9 cellular contexts compared by ENCODE assay signal in the genomic region with DNA sequence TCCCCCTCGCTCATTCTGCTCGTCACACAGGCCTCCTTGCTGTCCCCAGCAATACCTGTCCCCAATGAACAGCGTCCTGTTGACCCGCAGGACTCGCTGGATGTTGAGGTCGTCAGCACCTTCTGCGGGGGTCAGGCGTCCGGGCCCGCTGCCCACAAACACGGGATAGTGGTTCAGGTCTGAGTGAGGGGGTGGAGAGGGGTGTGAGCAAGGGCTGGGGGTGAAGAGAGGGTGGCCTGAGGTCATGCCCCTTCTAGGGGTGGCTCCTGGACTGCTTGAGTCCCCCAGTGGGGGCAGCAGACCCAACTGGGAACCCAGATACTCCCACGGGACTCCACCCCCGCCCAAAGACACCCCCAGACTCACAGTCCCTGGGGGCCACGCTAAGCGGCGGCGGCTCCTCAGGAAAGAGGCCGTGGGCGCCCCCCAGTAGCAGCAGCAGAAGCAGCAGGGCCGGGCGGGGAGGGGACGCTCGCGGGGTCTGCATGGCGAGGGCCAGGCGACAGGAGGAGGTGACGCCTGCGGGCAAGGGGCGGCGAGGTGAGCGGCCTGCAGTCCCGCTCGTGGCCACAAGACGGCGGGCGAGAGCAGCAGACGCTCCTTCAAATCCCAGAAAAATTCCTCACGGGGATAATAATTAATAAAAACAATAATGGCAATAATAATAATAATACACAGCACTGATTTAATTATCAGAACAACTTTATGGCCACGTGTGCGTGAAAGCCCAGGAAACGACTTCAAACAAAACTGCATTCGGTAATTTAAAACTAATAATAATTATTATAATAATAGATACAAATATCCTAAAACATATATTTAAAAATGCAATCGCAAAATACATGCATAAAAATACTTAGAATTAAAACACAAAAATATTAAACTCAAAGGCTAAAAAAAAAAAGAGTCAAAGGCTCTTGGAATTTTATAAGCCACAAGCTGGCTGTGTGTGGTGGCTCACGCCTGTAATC. TPM values are rescaled to one million over a fixed set of nuclear protein-coding genes. Genes with fewer than 3 reads are reported as not detected.
A peak's percentile ranks its signal among the peaks of the same experiment; 100 is the strongest.
DNase-seq lines count a peak whose midpoint lies in the region; ATAC-seq lines count a peak whose summit lies in the region.
"Had no signal": no experiment of that assay in that cellular context is flagged by ENCODE, and none has a peak within 500 bp of the region (broad histone marks: within the 10 kb centered on the region; RNA-seq: fewer than 3 reads in every experiment).

No MANE protein-coding gene starts in this region.

- H4K20me1 ChIP-seq in BLaER1 (no peaks in the 10 kb centered on the region), GM23248 (ENCODE audit: insufficient read depth) (no peaks in the 10 kb centered on the region)

- no peaks in the 10 kb centered on the region for H3K27me3 Mint-ChIP-seq in activated CD4-positive, alpha-beta memory T cell treated with anti-CD3 and anti-CD28 coated beads, Interleukin-2, amount 10 ng/mL, durations not matched to agents 7 days and 5 days

- POLR2A ChIA-PET in activated CD4-positive, alpha-beta memory T cell treated with anti-CD3 and anti-CD28 coated beads, Interleukin-2, amount 10 ng/mL, durations not matched to agents 7 days and 5 days (lab: Charles Lee): no interaction called here

- peaks cover 1% of the 10 kb centered on the region for H3K4me1 Mint-ChIP-seq in activated CD4-positive, alpha-beta memory T cell treated with anti-CD3 and anti-CD28 coated beads, Interleukin-2, amount 10 ng/mL, durations not matched to agents 7 days and 5 days

- no peaks in the 10 kb centered on the region for H3K9me3 Mint-ChIP-seq in activated CD4-positive, alpha-beta memory T cell treated with anti-CD3 and anti-CD28 coated beads, Interleukin-2, amount 10 ng/mL, durations not matched to agents 7 days and 5 days

- H3K27ac ChIP-seq in BLaER1 (no peak overlapping the region), GM23248 (no peak overlapping the region)

- no peaks in the 10 kb centered on the region for H3F3A ChIP-seq in GM23248 (ENCODE audit: insufficient read depth)

- H3K27ac Mint-ChIP-seq in activated CD4-positive, alpha-beta memory T cell treated with anti-CD3 and anti-CD28 coated beads, Interleukin-2, amount 10 ng/mL, durations not matched to agents 7 days and 5 days: no peak overlapping the region
- H3K27ac Mint-ChIP-seq: IgD-negative memory B cell had no signal

- ATAC-seq in GM21737 (IDR thresholded peaks at IDR 0.05; ENCODE audit: unreplicated experiment): no peak
- no peak for ATAC-seq in GM21447 (IDR thresholded peaks at IDR 0.05; ENCODE audit: unreplicated experiment)

- no peaks in the 10 kb centered on the region for H3K9me2 ChIP-seq in GM23248 (ENCODE audit: insufficient read depth)

- 18 to 22% methylated on average over 27 to 44 of the region's 44 CpGs for WGBS in GM23248 (ENCODE audit: low coverage in 1 of 2, low lambda C conversion rate in 2 of 2, missing lambda C conversion rate in 2 of 2), 2 experiments

- peak overlapping the region; percentile 55 for H3K4me2 ChIP-seq in BLaER1
- no peak overlapping the region for H3K4me2 ChIP-seq in GM23248 (ENCODE audit: unreplicated experiment)

- no peaks in the 10 kb centered on the region for H3K36me3 Mint-ChIP-seq in activated CD4-positive, alpha-beta memory T cell treated with anti-CD3 and anti-CD28 coated beads, Interleukin-2, amount 10 ng/mL, durations not matched to agents 7 days and 5 days (ENCODE audit: low read depth)
- H3K36me3 Mint-ChIP-seq: IgD-negative memory B cell had no signal

- DNase-seq in GM23248: peak; percentile 45
- peak; percentile 36 for DNase-seq in activated CD4-positive, alpha-beta memory T cell treated with anti-CD3 and anti-CD28 coated beads, Interleukin-2, amount 10 ng/mL, durations not matched to agents 7 days and 5 days
- DNase-seq in glomerular visceral epithelial cell (ENCODE audit: extremely low spot score): peak; percentile 47
- DNase-seq in stimulated activated CD4-positive, alpha-beta T cell treated with anti-CD3 and anti-CD28 coated beads, Interleukin-1b, Interleukin-23, amount 100 ng/mL, for 4 hours (ENCODE audit: low read depth in 2 of 2): peak; percentile 15 to 38
- DNase-seq in globus pallidus (ENCODE audit: low spot score): no peak

- H3K27me3 ChIP-seq in BLaER1 (no peaks in the 10 kb centered on the region), GM23248 (replicated peaks; ENCODE audit: insufficient read depth) (no peaks in the 10 kb centered on the region)

- no peaks in the 10 kb centered on the region for H3K79me2 ChIP-seq in GM23248 (ENCODE audit: insufficient read depth)

- CTCF ChIA-PET in activated CD4-positive, alpha-beta memory T cell treated with anti-CD3 and anti-CD28 coated beads, Interleukin-2, amount 10 ng/mL, durations not matched to agents 7 days and 5 days (lab: Charles Lee): interaction anchor here (1.1 to 1.8 kb wide), 2 partner anchors 10 to 78 kb away, joined by 4 to 5 read pairs; no protein-coding TSS in a partner anchor

- H3K4me3 ChIP-seq in BLaER1 (no peak overlapping the region), GM23248 (no peak overlapping the region)

- H3K9ac ChIP-seq in BLaER1 (no peak overlapping the region), GM23248 (no peak overlapping the region)

- no peaks in the 10 kb centered on the region for H3K9me3 ChIP-seq in BLaER1
- no peaks in the 10 kb centered on the region for H3K9me3 ChIP-seq in GM23248 (ENCODE audit: low read depth)

- no peak overlapping the region for H3K4me3 Mint-ChIP-seq in activated CD4-positive, alpha-beta memory T cell treated with anti-CD3 and anti-CD28 coated beads, Interleukin-2, amount 10 ng/mL, durations not matched to agents 7 days and 5 days

- in situ Hi-C loops in GM23248 (cut with MboI): no loop called here

- H3K36me3 ChIP-seq in BLaER1 (peaks cover 13% of the 10 kb centered on the region; the same call in 1 of the 2 replicates), GM23248 (ENCODE audit: low read depth) (no peaks in the 10 kb centered on the region)

- peaks cover 14% of the 10 kb centered on the region; the same call in 1 of the 2 replicates for H3K4me1 ChIP-seq in BLaER1
- H3K4me1 ChIP-seq in GM23248 (ENCODE audit: insufficient read depth): no peaks in the 10 kb centered on the region

- H2AFZ ChIP-seq in GM23248: no peak overlapping the region

RNA-seq across cellular contexts. Expression of a gene that starts 1.2 kb away (rescaled TPM):
- total RNA-seq in GM23248 (2014; rRNA removed; shearing (Covaris generic)): not detected in 2 replicates
- 0.19 TPM in 1 of 2 replicates, not detected in the other for polyA plus RNA-seq in GM23248 (2016; fragmentation: Nextera tagmentation; extraction: Ambion mirVana)
- not detected for total RNA-seq in activated CD4-positive, alpha-beta memory T cell treated with anti-CD3 and anti-CD28 coated beads, Interleukin-2, amount 10 ng/mL, durations not matched to agents 7 days and 5 days
- polyA plus RNA-seq: IgD-negative memory B cell had no signal

RNA-seq across cellular contexts. Expression of a gene that starts 18.4 kb away (rescaled TPM):
- not detected in 2 replicates for total RNA-seq in GM23248 (2014; rRNA removed; shearing (Covaris generic))
- polyA plus RNA-seq in GM23248 (2016; fragmentation: Nextera tagmentation; extraction: Ambion mirVana): not detected in 2 replicates
- under 1 TPM; 0.15 to 0.18 TPM for total RNA-seq in activated CD4-positive, alpha-beta memory T cell treated with anti-CD3 and anti-CD28 coated beads, Interleukin-2, amount 10 ng/mL, durations not matched to agents 7 days and 5 days

RNA-seq across cellular contexts. Expression of a gene that starts 23.2 kb away (rescaled TPM):
- total RNA-seq in GM23248 (2014; rRNA removed; shearing (Covaris generic)): not detected in 2 replicates
- not detected in 2 replicates for polyA plus RNA-seq in GM23248 (2016; fragmentation: Nextera tagmentation; extraction: Ambion mirVana)
- total RNA-seq in activated CD4-positive, alpha-beta memory T cell treated with anti-CD3 and anti-CD28 coated beads, Interleukin-2, amount 10 ng/mL, durations not matched to agents 7 days and 5 days: not detected
- polyA plus RNA-seq: IgD-negative memory B cell had no signal

RNA-seq across cellular contexts. Expression of a gene that starts 40.0 kb away (rescaled TPM):
- not detected in 2 replicates for total RNA-seq in GM23248 (2014; rRNA removed; shearing (Covaris generic))
- 0.08 TPM in 1 of 2 replicates, not detected in the other for polyA plus RNA-seq in GM23248 (2016; fragmentation: Nextera tagmentation; extraction: Ambion mirVana)
- total RNA-seq in activated CD4-positive, alpha-beta memory T cell treated with anti-CD3 and anti-CD28 coated beads, Interleukin-2, amount 10 ng/mL, durations not matched to agents 7 days and 5 days: not detected
